Comparison of ENCODE assay signal across 8 cellular contexts in the genomic region with DNA sequence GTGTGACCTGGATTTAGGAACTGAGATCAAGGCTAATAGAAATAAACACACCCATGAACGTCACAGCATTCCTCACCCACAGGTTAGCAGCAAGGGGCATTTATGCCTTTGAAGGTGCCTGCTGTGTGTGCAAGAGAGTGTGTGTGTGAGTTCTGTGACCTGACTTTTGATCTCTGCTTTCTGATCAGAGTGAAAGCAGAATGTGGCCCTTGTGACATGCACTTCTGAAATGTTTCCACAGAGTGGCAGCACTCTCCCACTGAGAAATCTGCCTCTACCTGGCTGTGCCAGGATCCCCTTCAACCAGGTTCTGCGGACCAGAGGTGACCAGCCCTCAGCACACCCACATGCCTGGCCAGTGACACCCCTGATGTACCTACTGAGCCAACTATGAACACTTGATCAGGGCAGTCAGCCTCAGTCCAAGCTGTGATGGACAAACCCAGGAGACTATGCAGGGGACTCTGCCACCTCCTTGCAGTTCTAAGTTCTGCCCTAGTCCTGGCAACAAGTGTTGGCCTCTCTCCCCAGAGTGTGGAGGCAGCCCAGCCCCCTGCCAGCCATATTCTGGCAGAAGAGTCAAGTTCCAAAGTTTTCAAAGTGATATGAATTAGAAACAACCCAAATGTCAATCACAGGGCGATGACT. TPM values are rescaled to one million over a fixed set of nuclear protein-coding genes. Genes with fewer than 3 reads are reported as not detected.
DNase-seq lines count a peak whose midpoint lies in the region; ATAC-seq and TF ChIP-seq lines count a peak whose summit lies in the region.

No MANE protein-coding gene starts in this region.

- no peak overlapping the region for H3K4me3 ChIP-seq in SJCRH30

- H3K4me3 Mint-ChIP-seq in endothelial cell (ENCODE audit: unreplicated experiment), result no peak overlapping the region
- H3K4me3 Mint-ChIP-seq in naive thymus-derived CD8-positive, alpha-beta T cell, result no peak overlapping the region

- no peaks in the 10 kb centered on the region for H3K4me1 Mint-ChIP-seq in endothelial cell (ENCODE audit: unreplicated experiment)
- peaks cover 0 to 4% (median under 1%) of the 10 kb centered on the region in 4 donors for H3K4me1 Mint-ChIP-seq in naive thymus-derived CD8-positive, alpha-beta T cell

- H3K27ac Mint-ChIP-seq in endothelial cell (ENCODE audit: unreplicated experiment), result no peak overlapping the region
- H3K27ac Mint-ChIP-seq in naive thymus-derived CD8-positive, alpha-beta T cell, result no peak overlapping the region

- peak; percentile 49 for TF ChIP-seq CTCF in endothelial cell (IDR thresholded peaks at IDR 0.05; ENCODE audit: unreplicated experiment)

- POLR2A ChIA-PET in naive thymus-derived CD8-positive, alpha-beta T cell (lab: Charles Lee), result no interaction called here

- in situ Hi-C loops in Caki2 (cut with HindIII; ENCODE audit: low pct_unique_long_range_greater_than_20kb, low sequenced_read_pairs), result no loop called here

- no peaks in the 10 kb centered on the region for H3K9me3 Mint-ChIP-seq in endothelial cell (ENCODE audit: unreplicated experiment)
- H3K9me3 Mint-ChIP-seq in naive thymus-derived CD8-positive, alpha-beta T cell, result no peaks in the 10 kb centered on the region

- H3K9me3 ChIP-seq in SJCRH30 (replicated peaks), result no peaks in the 10 kb centered on the region

- H3K36me3 ChIP-seq in SJCRH30, result no peaks in the 10 kb centered on the region

- no peaks in the 10 kb centered on the region for H3K36me3 Mint-ChIP-seq in endothelial cell (ENCODE audit: low read depth, unreplicated experiment)
- no peaks in the 10 kb centered on the region for H3K36me3 Mint-ChIP-seq in naive thymus-derived CD8-positive, alpha-beta T cell

- no peaks in the 10 kb centered on the region for H3K27me3 ChIP-seq in SJCRH30

- DNase-seq in Caki2 (ENCODE audit: low read depth), result peak; percentile 26
- DNase-seq in HPDE6-E6E7 (ENCODE audit: extremely low spot score), result peak; percentile 17
- peak; percentile 15 to 55 for DNase-seq in SJCRH30
- peak; percentile 47 for DNase-seq in endothelial cell (ENCODE audit: low spot score)
- DNase-seq in naive thymus-derived CD8-positive, alpha-beta T cell, result peak in 4 of 10 donors; percentile 14 to 37 (median 24)
- DNase-seq in NCI-H146 treated with DMSO at 0.1 percent for 48 hours (lab: John Stamatoyannopoulos, UW; ENCODE audit: unreplicated experiment), result no peak

- H3K27ac ChIP-seq in SJCRH30, result no peak overlapping the region

- no peaks in the 10 kb centered on the region for H3K4me1 ChIP-seq in SJCRH30

- ATAC-seq in GM19035 (IDR thresholded peaks at IDR 0.05; ENCODE audit: unreplicated experiment) (peak; percentile 63), HG02623 (IDR thresholded peaks at IDR 0.05; ENCODE audit: unreplicated experiment) (no peak)
- peak; percentile 46 to 51 for ATAC-seq in naive thymus-derived CD8-positive, alpha-beta T cell

- peaks cover 3% of the 10 kb centered on the region for H3K27me3 Mint-ChIP-seq in endothelial cell (ENCODE audit: unreplicated experiment)
- peaks cover 8 to 54% (median 37%) of the 10 kb centered on the region in 5 donors for H3K27me3 Mint-ChIP-seq in naive thymus-derived CD8-positive, alpha-beta T cell

RNA-seq across cellular contexts. Expression of a gene that starts 41.0 kb away (rescaled TPM):
- not detected in 2 replicates for total RNA-seq in Caki2 (2014; rRNA removed; shearing (Covaris generic); ENCODE audit: low replicate concordance)
- total RNA-seq in SJCRH30 (2014; rRNA removed; shearing (Covaris generic)), result 10.9 and 13.4 TPM in 2 replicates
- total RNA-seq in endothelial cell (ENCODE audit: unreplicated experiment), result not detected
- total RNA-seq in naive thymus-derived CD8-positive, alpha-beta T cell, result not detected
- not detected for polyA plus RNA-seq in naive thymus-derived CD8-positive, alpha-beta T cell

RNA-seq across cellular contexts. Expression of a gene that starts 47.4 kb away (rescaled TPM):
- total RNA-seq in Caki2 (2014; rRNA removed; shearing (Covaris generic); ENCODE audit: low replicate concordance), result not detected in 2 replicates
- not detected in 2 replicates for total RNA-seq in SJCRH30 (2014; rRNA removed; shearing (Covaris generic))
- total RNA-seq in endothelial cell (ENCODE audit: unreplicated experiment), result not detected
- not detected for total RNA-seq in naive thymus-derived CD8-positive, alpha-beta T cell
- not detected for polyA plus RNA-seq in naive thymus-derived CD8-positive, alpha-beta T cell

Comparison
In these comparisons a context has a peak if more than half of its experiments do, and no peak if none do; other contexts are left out.
1. RNA of a gene that starts 41.0 kb away (total RNA-seq): 10.9 to 13.4 TPM in SJCRH30; not detected in Caki2, not detected in endothelial cell (single experiment) and not detected in naive thymus-derived CD8-positive, alpha-beta T cell; every median in the first group is over 10 times any median in the second.